ENCODE assay signal across 1 cellular context in genomic region chr17:19383681-19384470, GRCh38.
TF ChIP-seq lines count a peak whose summit lies in the region.

No MANE protein-coding gene starts in this region.

TF ChIP-seq in IMR-90, 13 proteins besides CTCF, POLR2A, EP300 and RAD21:
- TF ChIP-seq CEBPB (IDR thresholded peaks at IDR 0.05; ENCODE audit: low read depth, low read length) (no peak), CHD1 (IDR thresholded peaks at IDR 0.05; ENCODE audit: low read depth, low read length) (no peak), USF2 (IDR thresholded peaks at IDR 0.05; ENCODE audit: low read depth, low read length) (no peak), ELK1 (IDR thresholded peaks at IDR 0.05; ENCODE audit: borderline replicate concordance, low read depth, low read length) (no peak), MAZ (IDR thresholded peaks at IDR 0.05; ENCODE audit: borderline replicate concordance, low read depth, low read length) (no peak), RCOR1 (IDR thresholded peaks at IDR 0.05; ENCODE audit: insufficient replicate concordance, low read length) (no peak), SMC3 (IDR thresholded peaks at IDR 0.05; ENCODE audit: low read depth, low read length) (no peak), FOS (IDR thresholded peaks at IDR 0.05; ENCODE audit: low read depth, low read length) (no peak), MXI1 (IDR thresholded peaks at IDR 0.05; ENCODE audit: borderline replicate concordance, low read depth, low read length) (no peak), BHLHE40 (IDR thresholded peaks at IDR 0.05; ENCODE audit: low read depth, low read length) (no peak), MAFK (IDR thresholded peaks at IDR 0.05; ENCODE audit: low read depth, low read length) (no peak), NFE2L2 (IDR thresholded peaks at IDR 0.05; ENCODE audit: low read depth, low read length) (no peak), RFX5 (IDR thresholded peaks at IDR 0.05; ENCODE audit: low read depth, low read length) (no peak)
TF ChIP-seq in IMR-90: peak in this region for 0.
